ENCODE assay signal across 1 cellular context in genomic region chr1:158101455-158101854, GRCh38.
TF ChIP-seq lines count a peak whose summit lies in the region.

No MANE protein-coding gene starts in this region.

TF ChIP-seq in A549, 52 proteins besides CTCF, POLR2A, EP300 and RAD21 (continued from another document):
- TF ChIP-seq USF2 (IDR thresholded peaks at IDR 0.05) (no peak), KDM5A (IDR thresholded peaks at IDR 0.05) (no peak), EHF (CRISPR knock-in tag; IDR thresholded peaks at IDR 0.05) (no peak), PBX3 (IDR thresholded peaks at IDR 0.05) (no peak), ZSCAN20 (CRISPR knock-in tag; IDR thresholded peaks at IDR 0.05) (no peak), CBX2 (IDR thresholded peaks at IDR 0.05; ENCODE audit: borderline replicate concordance, low read depth) (no peak)
